Comparison of ENCODE assay signal across 10 cellular contexts in genomic region chr2:40371525-40372277, GRCh38.
DNase-seq lines count a peak whose midpoint lies in the region; ATAC-seq, FAIRE-seq and TF ChIP-seq lines count a peak whose summit lies in the region.
"Had no signal": no experiment of that assay in that cellular context is flagged by ENCODE, and none has a peak within 500 bp of the region (broad histone marks: within the 10 kb centered on the region; RNA-seq: fewer than 3 reads in every experiment).

No MANE protein-coding gene starts in this region.

- no peaks in the 10 kb centered on the region for H3K79me2 ChIP-seq in keratinocyte (ENCODE audit: control insufficient read depth, insufficient read depth, low read length)

- H3K4me2 ChIP-seq in keratinocyte (ENCODE audit: control insufficient read depth, extremely low read depth, insufficient read depth, low read depth, low read length) = no peak overlapping the region
- H3K4me2 ChIP-seq: PC-9 had no signal

- no peaks in the 10 kb centered on the region for H4K20me1 ChIP-seq in keratinocyte (ENCODE audit: control insufficient read depth, extremely low read depth, insufficient read depth, low read length)

- no peak overlapping the region for H2AFZ ChIP-seq in keratinocyte (ENCODE audit: control insufficient read depth, low read length)
- H2AFZ ChIP-seq: PC-9 had no signal

- H3K4me1 Mint-ChIP-seq in stimulated activated naive CD8-positive, alpha-beta T cell treated with anti-CD3 and anti-CD28 coated beads, Interleukin-15, amount 100 ng/mL, for 72 hours = no peaks in the 10 kb centered on the region
- H3K4me1 Mint-ChIP-seq: activated naive CD8-positive, alpha-beta T cell treated with anti-CD3 and anti-CD28 coated beads, Interleukin-2, amount 10 ng/mL, durations not matched to agents 7 days and 5 days had no signal

- FAIRE-seq in bronchial epithelial cell (lab: Jason Lieb, UNC) (peak; percentile 47), keratinocyte (lab: Jason Lieb, UNC) (peak; percentile 58)

- 18 to 19% methylated on average over 4 of the region's 4 CpGs for WGBS in aorta, 2 donors

- H3K4me3 Mint-ChIP-seq in stimulated activated naive CD8-positive, alpha-beta T cell treated with anti-CD3 and anti-CD28 coated beads, Interleukin-15, amount 100 ng/mL, for 72 hours = no peak overlapping the region
- H3K4me3 Mint-ChIP-seq: activated naive CD8-positive, alpha-beta T cell treated with anti-CD3 and anti-CD28 coated beads, Interleukin-2, amount 10 ng/mL, durations not matched to agents 7 days and 5 days had no signal

- DNase-seq in Right ventricle myocardium inferior (ENCODE audit: missing footprints) = peak; percentile 56
- DNase-seq in cardiac septum (ENCODE audit: low spot score) = no peak
- DNase-seq in bronchial epithelial cell (ENCODE audit: low read depth) = peak; percentile 49
- no peak for DNase-seq in keratinocyte (ENCODE audit: low read depth, low spot score)
- peak; percentile 68 to 76 for DNase-seq in aorta
- DNase-seq in G401 (ENCODE audit: low spot score) = no peak
- no peak for DNase-seq in stimulated activated naive CD8-positive, alpha-beta T cell treated with anti-CD3 and anti-CD28 coated beads, Interleukin-15, amount 100 ng/mL, for 72 hours
- DNase-seq: activated naive CD8-positive, alpha-beta T cell treated with anti-CD3 and anti-CD28 coated beads, Interleukin-2, amount 10 ng/mL, durations not matched to agents 7 days and 5 days; PC-9 had no signal

- in situ Hi-C loops in G401 (cut with HindIII; ENCODE audit: low sequenced_read_pairs) = no loop called here

- H3K9me3 Mint-ChIP-seq in stimulated activated naive CD8-positive, alpha-beta T cell treated with anti-CD3 and anti-CD28 coated beads, Interleukin-15, amount 100 ng/mL, for 72 hours = no peaks in the 10 kb centered on the region

- dilution Hi-C loops in keratinocyte (cut with MboI; ENCODE audit: extremely low pct_ligation_motif_present, low sequenced_read_pairs) = no loop called here

- H3K27ac ChIP-seq in keratinocyte (ENCODE audit: control insufficient read depth, insufficient read depth, low read length) (no peak overlapping the region), aorta (ENCODE audit: low read depth in 1 of 2, low read length in 2 of 2) (no peak overlapping the region)
- H3K27ac ChIP-seq: PC-9 had no signal

- H3K9ac ChIP-seq in keratinocyte (ENCODE audit: control insufficient read depth, extremely low read depth, insufficient read depth, low read length) = no peak overlapping the region

- intact Hi-C loops in Right ventricle myocardium inferior (cut with DNase I) (no loop called here), cardiac septum (cut with DNase I) (no loop called here), aorta (cut with DNase I) (no loop called here)

- peak; percentile 63 for ATAC-seq in Right ventricle myocardium inferior
- peak; percentile 83 for ATAC-seq in aorta (ENCODE audit: low FRiP score)
- ATAC-seq in HG03280 (IDR thresholded peaks at IDR 0.05; ENCODE audit: unreplicated experiment) = no peak
- ATAC-seq in stimulated activated naive CD8-positive, alpha-beta T cell treated with anti-CD3 and anti-CD28 coated beads, Interleukin-15, amount 100 ng/mL, for 72 hours = no peak

- no peak overlapping the region for H3K27ac Mint-ChIP-seq in stimulated activated naive CD8-positive, alpha-beta T cell treated with anti-CD3 and anti-CD28 coated beads, Interleukin-15, amount 100 ng/mL, for 72 hours
- H3K27ac Mint-ChIP-seq: activated naive CD8-positive, alpha-beta T cell treated with anti-CD3 and anti-CD28 coated beads, Interleukin-2, amount 10 ng/mL, durations not matched to agents 7 days and 5 days had no signal

- H3K27me3 ChIP-seq in bronchial epithelial cell (ENCODE audit: control insufficient read depth, insufficient read depth, low read length) = no peaks in the 10 kb centered on the region
- no peaks in the 10 kb centered on the region for H3K27me3 ChIP-seq in keratinocyte (ENCODE audit: control insufficient read depth, extremely low read depth, insufficient read depth, low read length)
- H3K27me3 ChIP-seq in aorta (ENCODE audit: control insufficient read depth in 1 of 2, insufficient read depth in 2 of 2, low read length in 1 of 2) = no peaks in the 10 kb centered on the region

- H3K4me3 ChIP-seq in bronchial epithelial cell (ENCODE audit: low read depth, low read length) = no peak overlapping the region
- no peak overlapping the region for H3K4me3 ChIP-seq in keratinocyte (ENCODE audit: control insufficient read depth in 2 of 3, extremely low read depth in 1 of 3, insufficient read depth in 2 of 3, low read depth in 1 of 3, low read length in 3 of 3)
- no peak overlapping the region for H3K4me3 ChIP-seq in aorta (ENCODE audit: low read length in 2 of 2)
- H3K4me3 ChIP-seq: PC-9 had no signal

- H3K36me3 ChIP-seq in bronchial epithelial cell (ENCODE audit: control insufficient read depth, insufficient read depth, low read length) = no peaks in the 10 kb centered on the region
- no peaks in the 10 kb centered on the region for H3K36me3 ChIP-seq in keratinocyte (ENCODE audit: control insufficient read depth in 2 of 2, extremely low read depth in 1 of 2, insufficient read depth in 2 of 2, low read length in 2 of 2)
- no peaks in the 10 kb centered on the region for H3K36me3 ChIP-seq in aorta (ENCODE audit: control insufficient read depth in 1 of 2, insufficient read depth in 2 of 2, low read length in 1 of 2)

- no peaks in the 10 kb centered on the region for H3K4me1 ChIP-seq in keratinocyte (ENCODE audit: control insufficient read depth, extremely low read depth, insufficient read depth, low read length)
- peaks cover 0 to 4% of the 10 kb centered on the region in 2 donors for H3K4me1 ChIP-seq in aorta (ENCODE audit: control insufficient read depth in 1 of 2, insufficient read depth in 2 of 2, low read length in 2 of 2)

- TF ChIP-seq CTCF in bronchial epithelial cell (IDR thresholded peaks at IDR 0.05; ENCODE audit: insufficient read depth, low read length, severe bottlenecking) (no peak), keratinocyte (optimal IDR thresholded peaks at IDR 0.05 in 1 of 3, IDR thresholded peaks at IDR 0.05 in 1 of 3, conservative IDR thresholded peaks at IDR 0.05 in 1 of 3; ENCODE audit: extremely low read depth in 1 of 3, insufficient read depth in 2 of 3, low read length in 3 of 3) (no peak)

- H3K9me1 ChIP-seq in keratinocyte (ENCODE audit: control insufficient read depth, extremely low read depth, insufficient read depth, low read length) = no peaks in the 10 kb centered on the region

- H3K9me3 ChIP-seq in keratinocyte (ENCODE audit: control insufficient read depth, low read depth, low read length) (no peaks in the 10 kb centered on the region), aorta (ENCODE audit: control insufficient read depth, low read length) (no peaks in the 10 kb centered on the region)

- H3K27me3 Mint-ChIP-seq in stimulated activated naive CD8-positive, alpha-beta T cell treated with anti-CD3 and anti-CD28 coated beads, Interleukin-15, amount 100 ng/mL, for 72 hours = no peaks in the 10 kb centered on the region
- H3K27me3 Mint-ChIP-seq: activated naive CD8-positive, alpha-beta T cell treated with anti-CD3 and anti-CD28 coated beads, Interleukin-2, amount 10 ng/mL, durations not matched to agents 7 days and 5 days had no signal

Comparison
In these comparisons a context has a peak if more than half of its experiments do, and no peak if none do; other contexts are left out.
1. DNase-seq: peak in Right ventricle myocardium inferior (single experiment), bronchial epithelial cell (single experiment) and aorta (2 of 2); none in cardiac septum (single experiment), keratinocyte (single experiment), G401 (single experiment) and stimulated activated naive CD8-positive, alpha-beta T cell treated with anti-CD3 and anti-CD28 coated beads, Interleukin-15, amount 100 ng/mL, for 72 hours (0 of 2).
2. ATAC-seq: peak in Right ventricle myocardium inferior (single experiment) and aorta (single experiment); none in HG03280 (single experiment) and stimulated activated naive CD8-positive, alpha-beta T cell treated with anti-CD3 and anti-CD28 coated beads, Interleukin-15, amount 100 ng/mL, for 72 hours (single experiment).